Comparison of ENCODE assay signal across 14 cellular contexts in genomic region chr11:26827567-26828037, GRCh38.
DNase-seq lines count a peak whose midpoint lies in the region; ATAC-seq, FAIRE-seq and TF ChIP-seq lines count a peak whose summit lies in the region.
"Had no signal": no experiment of that assay in that cellular context is flagged by ENCODE, and none has a peak within 500 bp of the region (broad histone marks: within the 10 kb centered on the region; RNA-seq: fewer than 3 reads in every experiment).

No MANE protein-coding gene starts in this region.

- POLR2A ChIA-PET in naive thymus-derived CD8-positive, alpha-beta T cell (lab: Charles Lee): no interaction called here

- peaks cover 17% of the 10 kb centered on the region for H3K4me1 Mint-ChIP-seq in osteocyte (ENCODE audit: unreplicated experiment)
- H3K4me1 Mint-ChIP-seq in naive thymus-derived CD8-positive, alpha-beta T cell: no peaks in the 10 kb centered on the region

- TF ChIP-seq CTCF in gastroesophageal sphincter (IDR thresholded peaks at IDR 0.05) (no peak), osteocyte (IDR thresholded peaks at IDR 0.05) (no peak)

- H3K27me3 ChIP-seq in SJCRH30 (no peaks in the 10 kb centered on the region), gastroesophageal sphincter (no peaks in the 10 kb centered on the region)
- H3K27me3 ChIP-seq: colonic mucosa, neutrophil had no signal

- TF ChIP-seq POLR2A in gastroesophageal sphincter (IDR thresholded peaks at IDR 0.05): no peak

- TF ChIP-seq EP300 in gastroesophageal sphincter (IDR thresholded peaks at IDR 0.05): no peak

- peaks cover 13% of the 10 kb centered on the region for H3K36me3 Mint-ChIP-seq in osteocyte (ENCODE audit: unreplicated experiment)
- peaks cover 0 to 17% (median 4%) of the 10 kb centered on the region in 3 donors for H3K36me3 Mint-ChIP-seq in naive thymus-derived CD8-positive, alpha-beta T cell

- peak; percentile 85 for DNase-seq in EH (ENCODE audit: low read depth)
- DNase-seq in SJCRH30: peak; percentile 26 to 31
- no peak for DNase-seq in osteocyte (ENCODE audit: extremely low spot score, unreplicated experiment)
- DNase-seq in naive thymus-derived CD8-positive, alpha-beta T cell: no peak
- DNase-seq in NOMO-1 (lab: John Stamatoyannopoulos, UW; ENCODE audit: unreplicated experiment in 2 of 2): no peak
- DNase-seq in HTR-8/SVneo (ENCODE audit: insufficient read length, low spot score): no peak
- DNase-seq in frontal cortex (ENCODE audit: low spot score in 2 of 2): no peak
- DNase-seq: activated naive CD4-positive, alpha-beta T cell treated with anti-CD3 and anti-CD28 coated beads for 36 hours; colonic mucosa; DMS79 had no signal

- WGBS in gastroesophageal sphincter (ENCODE audit: low coverage in 1 of 2), 2 donors: 8 to 21% methylated on average over 9 of the region's 9 CpGs

- H3K4me3 ChIP-seq in SJCRH30: no peak overlapping the region
- H3K4me3 ChIP-seq in gastroesophageal sphincter: no peak overlapping the region
- H3K4me3 ChIP-seq: colonic mucosa had no signal

- H3K4me3 Mint-ChIP-seq in osteocyte (ENCODE audit: unreplicated experiment): no peak overlapping the region
- H3K4me3 Mint-ChIP-seq in naive thymus-derived CD8-positive, alpha-beta T cell: no peak overlapping the region
- H3K4me3 Mint-ChIP-seq: activated naive CD4-positive, alpha-beta T cell treated with anti-CD3 and anti-CD28 coated beads for 36 hours had no signal

- no peaks in the 10 kb centered on the region for H3K36me3 ChIP-seq in SJCRH30
- no peaks in the 10 kb centered on the region for H3K36me3 ChIP-seq in gastroesophageal sphincter
- H3K36me3 ChIP-seq: colonic mucosa, neutrophil had no signal

- H3K27ac Mint-ChIP-seq in osteocyte (ENCODE audit: unreplicated experiment): peak overlapping the region; percentile 76
- H3K27ac Mint-ChIP-seq in naive thymus-derived CD8-positive, alpha-beta T cell: no peak overlapping the region
- H3K27ac Mint-ChIP-seq: activated naive CD4-positive, alpha-beta T cell treated with anti-CD3 and anti-CD28 coated beads for 36 hours had no signal

- H3K27me3 Mint-ChIP-seq in osteocyte (ENCODE audit: unreplicated experiment): no peaks in the 10 kb centered on the region
- no peaks in the 10 kb centered on the region for H3K27me3 Mint-ChIP-seq in naive thymus-derived CD8-positive, alpha-beta T cell

- H3K9me3 Mint-ChIP-seq in osteocyte (ENCODE audit: unreplicated experiment): peaks cover 21% of the 10 kb centered on the region
- H3K9me3 Mint-ChIP-seq in naive thymus-derived CD8-positive, alpha-beta T cell: peaks cover 0 to 46% (median 18%) of the 10 kb centered on the region in 9 donors

- FAIRE-seq in HTR-8/SVneo (lab: Jason Lieb, UNC) (no peak), frontal cortex (lab: Jason Lieb, UNC) (no peak)
- FAIRE-seq: GM12891, urothelium cell line had no signal

- H3K9me3 ChIP-seq in SJCRH30 (replicated peaks): peaks cover 7% of the 10 kb centered on the region; the same call in 1 of the 2 replicates
- peaks cover 0 to 14% (median 0%) of the 10 kb centered on the region in 3 donors for H3K9me3 ChIP-seq in gastroesophageal sphincter
- H3K9me3 ChIP-seq: colonic mucosa, neutrophil had no signal

- H3K4me1 ChIP-seq in SJCRH30 (peaks cover 9% of the 10 kb centered on the region), gastroesophageal sphincter (peaks cover 3 to 21% (median 8%) of the 10 kb centered on the region in 3 donors)
- H3K4me1 ChIP-seq: colonic mucosa had no signal

- ATAC-seq in gastroesophageal sphincter: peak; percentile 35
- ATAC-seq in naive thymus-derived CD8-positive, alpha-beta T cell: no peak

- H3K27ac ChIP-seq in SJCRH30 (no peak overlapping the region), gastroesophageal sphincter (peak overlapping the region; percentile 53 to 79 (median 68))
- H3K27ac ChIP-seq: colonic mucosa, neutrophil had no signal

Comparison
In these comparisons a context has a peak if more than half of its experiments do, and no peak if none do; other contexts are left out.
1. DNase-seq: peak in EH (single experiment) and SJCRH30 (2 of 2); none in osteocyte (single experiment), naive thymus-derived CD8-positive, alpha-beta T cell (0 of 10), NOMO-1 (0 of 2), HTR-8/SVneo (single experiment) and frontal cortex (0 of 2).